39 cellular contexts compared by ENCODE assay signal in the genomic region with DNA sequence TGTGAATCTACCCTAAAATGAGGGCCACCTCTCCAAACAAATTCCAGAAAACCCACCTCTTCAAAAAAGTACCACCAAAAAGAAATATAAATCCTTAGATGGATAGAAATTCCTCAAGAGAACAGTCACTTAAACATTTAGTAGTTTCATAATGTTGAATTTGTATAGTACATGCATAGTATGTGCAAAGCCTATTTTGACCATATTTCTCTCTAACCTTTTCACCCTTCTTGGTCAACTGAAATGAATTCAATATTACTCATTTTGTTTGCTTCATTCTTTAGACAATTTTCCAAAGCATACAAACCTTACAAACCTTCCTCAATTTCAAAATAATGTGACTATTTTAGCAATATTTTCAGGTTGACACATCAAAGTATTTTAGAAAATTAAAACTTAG. TPM values are rescaled to one million over a fixed set of nuclear protein-coding genes. Genes with fewer than 3 reads are reported as not detected.
"Had no signal": no experiment of that assay in that cellular context is flagged by ENCODE, and none has a peak within 500 bp of the region (broad histone marks: within the 10 kb centered on the region; RNA-seq: fewer than 3 reads in every experiment).

No MANE protein-coding gene starts in this region.

- H3K4me2 ChIP-seq: PC-9 had no signal

- H3K36me3 ChIP-seq: cardiac muscle cell, MG63 had no signal

- H3K27ac ChIP-seq: cardiac muscle cell, PC-9, RWPE1, VCaP had no signal

- DNase-seq: activated B cell treated with CpG ODN at 0.5 μM for 24 hours; activated CD4-positive, alpha-beta memory T cell treated with anti-CD3 and anti-CD28 coated beads for 36 hours; activated CD4-positive, alpha-beta T cell treated with anti-CD3 and anti-CD28 coated beads for 4 hours; activated CD4-positive, alpha-beta T cell treated with anti-CD3 and anti-CD28 coated beads, Interleukin-2, amount 50 U/mL, for 1 hour; activated CD4-positive, CD25-positive, alpha-beta regulatory T cell treated with anti-CD3 and anti-CD28 coated beads, Interleukin-2, amount 50 U/mL, for 72 hours; activated CD8-positive, alpha-beta memory T cell treated with anti-CD3 and anti-CD28 coated beads, Interleukin-2, amount 50 U/mL, for 4 hours; activated gamma-delta T cell treated with Interleukin-2 at 50 U/mL for 16 hours; activated naive CD4-positive, alpha-beta T cell treated with anti-CD3 and anti-CD28 coated beads for 36 hours; activated T-cell treated with anti-CD3 and anti-CD28 coated beads for 4 hours; activated T-cell treated with anti-CD3 and anti-CD28 coated beads, Interleukin-2, amount 50 U/mL, for 4 hours; amniotic stem cell; aorta; Kasumi-1; MG63; NCI-H1048; NCI-H1105 treated with DMSO at 0.1 percent for 48 hours; NCI-H1436 treated with DMSO at 0.1 percent for 48 hours; NCI-H1694 treated with DMSO at 0.1 percent for 48 hours; NCI-H2029; NCI-H2107; NCI-H2171; NCI-H510A; NCI-H526; NCI-H748 treated with DMSO at 0.1 percent for 48 hours; NK-92 treated with Interleukin-12 subunit alpha and Interleukin-12 subunit beta, amount 100 ng/mL, for 24 hours; PC-9; SIG-M5; SW 1271; T-helper 1 cell; T-helper 2 cell; T-helper 9 cell had no signal

- H3K4me3 ChIP-seq: cardiac muscle cell, MG63, PC-9 had no signal

- H3K27me3 ChIP-seq: cardiac muscle cell, MG63 had no signal

- H3K9me3 ChIP-seq: MG63 had no signal

- FAIRE-seq: RCC 7860 had no signal

- ATAC-seq: activated naive CD4-positive, alpha-beta T cell treated with anti-CD3 and anti-CD28 coated beads, Interleukin-2, amount 50 U/mL, for 72 hours; activated T-cell treated with anti-CD3 and anti-CD28 coated beads, Interleukin-2, amount 50 U/mL, for 4 hours; Right ventricle myocardium inferior had no signal

- H2AFZ ChIP-seq: PC-9 had no signal

RNA-seq across cellular contexts. Expression of gene RHOXF1, which starts 4.1 kb away (rescaled TPM):
- total RNA-seq: activated B cell treated with CpG ODN at 0.5 μM for 24 hours; activated CD4-positive, alpha-beta memory T cell treated with anti-CD3 and anti-CD28 coated beads for 36 hours; activated naive CD4-positive, alpha-beta T cell treated with anti-CD3 and anti-CD28 coated beads for 36 hours; activated T-cell treated with anti-CD3 and anti-CD28 coated beads, Interleukin-2, amount 50 U/mL, for 4 hours; activated T-helper 1 cell treated with anti-CD3 and anti-CD28 coated beads, Interleukin-12 subunit alpha, Interleukin-12 subunit beta, Interleukin-2, Interleukin-4 antibody, amounts not matched to agents 30 ng/mL and 10 ng/mL and 1 ng/mL, durations not matched to agents 14 hours and 24 hours and 36 hours; Right ventricle myocardium inferior; SK-MEL-5 had no signal

RNA-seq across cellular contexts. Expression of gene RHOXF2B, which starts 34.1 kb away (rescaled TPM):
- total RNA-seq: activated B cell treated with CpG ODN at 0.5 μM for 24 hours; activated CD4-positive, alpha-beta memory T cell treated with anti-CD3 and anti-CD28 coated beads for 36 hours; activated naive CD4-positive, alpha-beta T cell treated with anti-CD3 and anti-CD28 coated beads for 36 hours; activated naive CD4-positive, alpha-beta T cell treated with anti-CD3 and anti-CD28 coated beads, Interleukin-2, amount 50 U/mL, for 72 hours; activated T-helper 1 cell treated with anti-CD3 and anti-CD28 coated beads, Interleukin-12 subunit alpha, Interleukin-12 subunit beta, Interleukin-2, Interleukin-4 antibody, amounts not matched to agents 30 ng/mL and 10 ng/mL and 1 ng/mL, durations not matched to agents 14 hours and 24 hours and 36 hours; aorta; cardiac muscle cell; PC-9; Right ventricle myocardium inferior; SK-MEL-5 had no signal

RNA-seq across cellular contexts. Expression of gene RHOXF2, which starts 46.8 kb away (rescaled TPM):
- total RNA-seq: activated B cell treated with CpG ODN at 0.5 μM for 24 hours; activated CD4-positive, alpha-beta memory T cell treated with anti-CD3 and anti-CD28 coated beads for 36 hours; activated naive CD4-positive, alpha-beta T cell treated with anti-CD3 and anti-CD28 coated beads for 36 hours; activated T-helper 1 cell treated with anti-CD3 and anti-CD28 coated beads, Interleukin-12 subunit alpha, Interleukin-12 subunit beta, Interleukin-2, Interleukin-4 antibody, amounts not matched to agents 30 ng/mL and 10 ng/mL and 1 ng/mL, durations not matched to agents 14 hours and 24 hours and 36 hours; aorta; cardiac muscle cell; PC-9; Right ventricle myocardium inferior; SK-MEL-5 had no signal
